23 cellular contexts compared by ENCODE assay signal in the genomic region with DNA sequence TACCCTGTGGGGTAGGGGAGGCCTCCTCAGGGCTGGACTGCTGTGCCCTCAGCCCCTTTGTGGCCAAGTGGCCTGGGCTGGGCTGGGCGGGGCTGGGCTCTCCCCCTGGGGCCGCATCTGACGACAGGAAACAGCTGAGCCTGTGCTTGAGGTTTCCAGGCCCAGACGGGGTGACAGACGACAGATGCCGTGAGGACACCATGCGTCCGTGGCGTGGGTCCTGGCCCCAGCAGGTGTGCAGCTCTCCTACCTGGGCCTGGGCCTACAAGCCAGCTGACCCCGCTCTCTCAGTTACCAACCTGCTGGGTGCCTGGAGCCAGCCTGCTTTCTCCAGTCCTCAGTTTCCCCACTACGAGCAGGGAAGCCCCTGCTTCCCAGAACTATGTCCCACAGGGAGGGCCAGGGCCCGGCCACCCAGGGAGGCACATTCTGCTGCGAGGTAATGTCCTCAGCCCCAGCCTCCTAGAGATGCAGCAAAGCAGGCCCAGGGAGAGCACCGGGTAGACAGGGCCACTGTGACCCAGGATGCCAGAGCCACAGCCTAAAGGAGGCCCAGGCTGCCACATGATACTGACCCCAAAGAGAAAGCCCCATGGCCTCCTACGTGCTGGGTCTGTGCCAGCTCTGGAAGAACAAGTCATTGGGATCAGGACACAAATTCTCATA.
DNase-seq lines count a peak whose midpoint lies in the region; ATAC-seq and TF ChIP-seq lines count a peak whose summit lies in the region.
"Had no signal": no experiment of that assay in that cellular context is flagged by ENCODE, and none has a peak within 500 bp of the region (broad histone marks: within the 10 kb centered on the region; RNA-seq: fewer than 3 reads in every experiment).

No MANE protein-coding gene starts in this region.

- H3K4me3 ChIP-seq in SJCRH30 (no peak overlapping the region), upper lobe of right lung (no peak overlapping the region), A673 (ENCODE audit: low read depth, low read length, poor library complexity, severe bottlenecking) (no peak overlapping the region)

- CTCF ChIA-PET in A673 (lab: Charles Lee): no interaction called here

- TF ChIP-seq CTCF in upper lobe of right lung (IDR thresholded peaks at IDR 0.05) (no peak), A673 (conservative IDR thresholded peaks at IDR 0.05; ENCODE audit: low read depth, low read length) (no peak)

- ATAC-seq in upper lobe of right lung (no peak), GM18517 (IDR thresholded peaks at IDR 0.05; ENCODE audit: unreplicated experiment) (no peak), HG03196 (IDR thresholded peaks at IDR 0.05; ENCODE audit: unreplicated experiment) (no peak)
- ATAC-seq: activated naive CD8-positive, alpha-beta T cell treated with anti-CD3 and anti-CD28 coated beads, Interleukin-2, amount 50 U/mL, for 24 hours; effector memory CD8-positive, alpha-beta T cell; HCT116; left ventricle myocardium superior had no signal

- no TSS peak for BruUV-seq in A673 (replicated peaks; lab: Mats Ljungman, UMichigan)

- peak; percentile 1 for DNase-seq in NCI-H748 (lab: John Stamatoyannopoulos, UW; ENCODE audit: unreplicated experiment)
- DNase-seq in NCI-H748 treated with DMSO at 0.1 percent for 48 hours (lab: John Stamatoyannopoulos, UW): no peak
- DNase-seq in SJCRH30: peak; percentile 36 to 55
- peak; percentile 86 for DNase-seq in mesenteric fat pad (ENCODE audit: low spot score)
- DNase-seq in upper lobe of right lung: peak; percentile 43
- no peak for DNase-seq in A673 (ENCODE audit: low spot score)
- DNase-seq: activated CD4-positive, alpha-beta T cell treated with anti-CD3 and anti-CD28 coated beads for 48 hours; activated gamma-delta T cell treated with Interleukin-2 at 50 U/mL for 16 hours; activated naive CD8-positive, alpha-beta T cell treated with anti-CD3 and anti-CD28 coated beads, Interleukin-2, amount 50 U/mL, for 24 hours; central memory CD4-positive, alpha-beta T cell; effector memory CD8-positive, alpha-beta T cell; left ventricle myocardium superior; NCI-H446 treated with DMSO at 0.1 percent for 48 hours; OCI-M1; retina; Right ventricle myocardium superior; small intestine; stimulated activated naive CD4-positive, alpha-beta T cell had no signal

- H3K4me1 ChIP-seq in SJCRH30 (0 out of 2 replicates have a peak, but pooled peaks cover 3% of the 10 kb centered on the region), upper lobe of right lung (peaks cover 5% of the 10 kb centered on the region), A673 (ENCODE audit: insufficient read depth, low read length, poor library complexity, severe bottlenecking) (no peaks in the 10 kb centered on the region)
- H3K4me1 ChIP-seq: parathyroid adenoma had no signal

- H3K36me3 ChIP-seq in SJCRH30 (no peaks in the 10 kb centered on the region), upper lobe of right lung (no peaks in the 10 kb centered on the region), A673 (ENCODE audit: insufficient read depth, low read length, poor library complexity, severe bottlenecking) (no peaks in the 10 kb centered on the region)

- H3K9me3 ChIP-seq in SJCRH30 (replicated peaks) (no peaks in the 10 kb centered on the region), upper lobe of right lung (no peaks in the 10 kb centered on the region), A673 (ENCODE audit: low read depth, low read length, poor library complexity, severe bottlenecking) (no peaks in the 10 kb centered on the region)

- intact Hi-C loops in upper lobe of right lung (cut with DNase I): no loop called here
- intact Hi-C loops in A673 (cut with micrococcal nuclease; ENCODE audit: unreplicated experiment): no loop called here

- H3K27ac ChIP-seq in SJCRH30 (no peak overlapping the region), upper lobe of right lung (no peak overlapping the region), A673 (ENCODE audit: low read depth, low read length, poor library complexity, severe bottlenecking) (no peak overlapping the region)
- H3K27ac ChIP-seq: KMS-11, parathyroid adenoma had no signal

- POLR2A ChIA-PET in A673 (lab: Charles Lee; ENCODE audit: low non-redundant PET): no interaction called here

- H3K27me3 ChIP-seq in SJCRH30 (no peaks in the 10 kb centered on the region), upper lobe of right lung (no peaks in the 10 kb centered on the region), A673 (replicated peaks; ENCODE audit: insufficient read depth, low read depth, low read length, poor library complexity) (no peaks in the 10 kb centered on the region)

Comparison
In these comparisons a context has a peak if more than half of its experiments do, and no peak if none do; other contexts are left out.
1. DNase-seq: peak in NCI-H748 (single experiment), SJCRH30 (2 of 2), mesenteric fat pad (single experiment) and upper lobe of right lung (single experiment); none in NCI-H748 treated with DMSO at 0.1 percent for 48 hours (single experiment) and A673 (single experiment).